Comparison of ENCODE assay signal across 8 cellular contexts in the genomic region with DNA sequence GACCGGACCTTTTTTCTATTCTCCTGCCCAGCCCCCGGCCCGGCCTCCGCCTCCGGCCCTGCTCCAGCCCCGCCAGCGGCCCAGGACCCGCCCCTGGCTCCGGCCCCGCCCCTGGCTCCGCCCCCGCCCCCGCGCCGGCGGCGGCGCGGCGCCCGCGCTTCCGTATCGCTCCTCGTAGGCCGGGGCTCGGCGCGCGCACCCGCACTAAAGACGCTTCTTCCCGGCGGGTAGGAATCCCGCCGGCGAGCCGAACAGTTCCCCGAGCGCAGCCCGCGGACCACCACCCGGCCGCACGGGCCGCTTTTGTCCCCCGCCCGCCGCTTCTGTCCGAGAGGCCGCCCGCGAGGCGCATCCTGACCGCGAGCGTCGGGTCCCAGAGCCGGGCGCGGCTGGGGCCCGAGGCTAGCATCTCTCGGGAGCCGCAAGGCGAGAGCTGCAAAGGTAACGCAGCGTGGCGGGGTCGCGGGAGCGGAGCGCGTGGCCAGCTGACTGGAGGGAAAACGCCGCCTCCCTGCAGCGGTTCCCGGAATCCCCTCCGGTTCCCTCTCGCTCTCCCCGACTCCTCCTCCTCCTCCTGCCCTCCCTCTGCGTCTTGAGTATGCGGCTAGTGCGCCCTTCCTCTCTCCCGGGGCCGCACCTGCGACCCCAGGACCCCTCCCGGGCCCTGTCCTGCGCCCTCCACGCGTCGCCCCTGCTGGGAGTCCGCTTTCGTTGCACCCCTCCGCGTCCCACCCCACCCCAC. TPM values are rescaled to one million over a fixed set of nuclear protein-coding genes. Genes with fewer than 3 reads are reported as not detected.
DNase-seq lines count a peak whose midpoint lies in the region; ATAC-seq and TF ChIP-seq lines count a peak whose summit lies in the region.

Gene IFNAR2 (plus strand): TSS at position 163 of the 742 bp plus-strand sequence. CDS start 11,985 bp downstream, outside the sequence.

- peaks cover 3% of the 10 kb centered on the region for H3K27me3 Mint-ChIP-seq in IgD-negative memory B cell
- peaks cover 12% of the 10 kb centered on the region for H3K27me3 Mint-ChIP-seq in neural progenitor cell (ENCODE audit: insufficient read depth, low read depth)

- no peak for TF ChIP-seq CTCF in neural progenitor cell (IDR thresholded peaks at IDR 0.05)
- TF ChIP-seq CTCF in subcutaneous adipose tissue (IDR thresholded peaks at IDR 0.05; ENCODE audit: low read depth) = no peak

- H3K9me3 ChIP-seq in neural progenitor cell (ENCODE audit: low read depth) = no peaks in the 10 kb centered on the region

- H3K4me2 ChIP-seq in neural progenitor cell = peak within 1 kb of the TSS; percentile 81

- H3F3A ChIP-seq in neural progenitor cell (ENCODE audit: low read depth) = peaks cover 13% of the 10 kb centered on the region

- H4K20me1 ChIP-seq in neural progenitor cell (ENCODE audit: low read depth) = peaks cover 28% of the 10 kb centered on the region

- DNase-seq in D341Med (ENCODE audit: low spot score) = peak; percentile 98
- DNase-seq in SHP77 treated with DMSO at 0.1 percent for 48 hours (lab: John Stamatoyannopoulos, UW) = peak; percentile 17
- peak; percentile 57 for DNase-seq in activated gamma-delta T cell treated with anti-CD3 and anti-CD28 coated beads, Interleukin-2, amount 50 U/mL, for 16 hours (ENCODE audit: low read depth)
- peak; percentile 31 for DNase-seq in foreskin melanocyte
- peak; percentile 91 for DNase-seq in neural progenitor cell (ENCODE audit: low spot score)

- H3K4me3 Mint-ChIP-seq in IgD-negative memory B cell = peak within 1 kb of the TSS; percentile 90 to 98 (median 94)
- H3K4me3 Mint-ChIP-seq in neural progenitor cell = peak within 1 kb of the TSS; percentile 92

- H3K4me3 ChIP-seq in neural progenitor cell = peak within 1 kb of the TSS; percentile 92

- peaks cover 40% of the 10 kb centered on the region for H3K79me2 ChIP-seq in neural progenitor cell (ENCODE audit: low read depth)

- H3K27me3 ChIP-seq in neural progenitor cell = peaks cover 10% of the 10 kb centered on the region

- peak within 1 kb of the TSS; percentile 96 for H2AFZ ChIP-seq in neural progenitor cell (replicated peaks)

- peaks cover 12% of the 10 kb centered on the region for H3K4me1 ChIP-seq in neural progenitor cell

- peaks cover 33 to 40% (median 33%) of the 10 kb centered on the region in 3 donors for H3K4me1 Mint-ChIP-seq in IgD-negative memory B cell
- H3K4me1 Mint-ChIP-seq in neural progenitor cell = peaks cover 19% of the 10 kb centered on the region

- peak; percentile 67 for ATAC-seq in GM21526 (IDR thresholded peaks at IDR 0.05; ENCODE audit: low FRiP score, unreplicated experiment)

- H3K9me3 Mint-ChIP-seq in IgD-negative memory B cell (no peaks in the 10 kb centered on the region), neural progenitor cell (peaks cover 6% of the 10 kb centered on the region)

- H3K9ac ChIP-seq in neural progenitor cell = peak within 1 kb of the TSS; percentile 32

- peak within 1 kb of the TSS; percentile 82 for H3K27ac ChIP-seq in neural progenitor cell

- no peaks in the 10 kb centered on the region for H3K36me3 ChIP-seq in neural progenitor cell

- H3K27ac Mint-ChIP-seq in IgD-negative memory B cell (peak within 1 kb of the TSS; percentile 71 to 97 (median 91)), neural progenitor cell (no peak within 1 kb of the TSS)

- H3K36me3 Mint-ChIP-seq in IgD-negative memory B cell = peaks cover 9% of the 10 kb centered on the region
- peaks cover 16% of the 10 kb centered on the region for H3K36me3 Mint-ChIP-seq in neural progenitor cell

RNA-seq across cellular contexts. Expression of gene IFNAR2, which starts in this region (rescaled TPM):
- polyA plus RNA-seq in IgD-negative memory B cell = 57.2 TPM
- total RNA-seq in neural progenitor cell (ENCODE audit: low replicate concordance) (5.5 and 15.8 TPM in 2 replicates), subcutaneous adipose tissue (10 to 100 TPM; 12.6 to 41.5 (median 13.8) TPM)

Comparison
In these comparisons a context has a peak if more than half of its experiments do, and no peak if none do; other contexts are left out.
1. Peak in every context shown above with its lines: DNase-seq, ATAC-seq, H3K4me3 ChIP-seq and H3K27ac ChIP-seq.
2. DNase-seq: peak in every context shown above with its lines; median percentile 98 in D341Med; 91 in neural progenitor cell; 57 in activated gamma-delta T cell treated with anti-CD3 and anti-CD28 coated beads, Interleukin-2, amount 50 U/mL, for 16 hours; 31 in foreskin melanocyte; 17 in SHP77 treated with DMSO at 0.1 percent for 48 hours.